Comparison of ENCODE assay signal across 1 cellular context in the genomic region with DNA sequence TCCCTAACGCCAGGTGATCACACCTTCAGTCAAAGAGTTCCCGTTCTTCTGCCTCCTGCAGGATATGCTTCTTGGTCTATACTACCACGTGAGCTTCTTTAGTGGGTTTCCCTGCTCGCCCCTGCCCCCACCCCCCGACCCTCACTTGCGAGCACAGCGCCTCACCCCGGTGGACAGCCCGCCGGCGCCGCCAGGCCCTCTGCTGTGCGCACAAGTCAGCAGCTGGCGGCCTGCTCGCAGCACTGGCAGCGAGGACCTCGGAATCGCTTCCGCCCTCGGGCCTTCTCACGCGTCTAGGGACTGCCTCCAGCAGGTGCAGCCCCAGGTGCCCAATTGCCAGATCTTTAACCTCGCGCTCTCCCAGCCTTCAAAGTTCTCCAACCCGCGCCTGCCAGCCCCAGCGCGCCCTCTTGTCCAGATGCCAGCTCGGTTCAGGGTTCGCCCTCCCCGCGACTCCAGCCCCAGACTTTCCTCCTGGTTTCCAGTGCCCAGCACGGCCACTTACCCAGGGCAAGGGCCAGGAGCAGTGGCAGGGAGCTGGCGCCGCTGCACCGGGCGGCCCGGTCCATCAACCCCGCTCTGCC.
A peak's percentile ranks its signal among the peaks of the same experiment; 100 is the strongest.
TF ChIP-seq lines count a peak whose summit lies in the region.

No MANE protein-coding gene starts in this region.

TF ChIP-seq in HCT116, 20 proteins besides CTCF, POLR2A, EP300 and RAD21 (continued from another document):
- TF ChIP-seq, protein P1, sequence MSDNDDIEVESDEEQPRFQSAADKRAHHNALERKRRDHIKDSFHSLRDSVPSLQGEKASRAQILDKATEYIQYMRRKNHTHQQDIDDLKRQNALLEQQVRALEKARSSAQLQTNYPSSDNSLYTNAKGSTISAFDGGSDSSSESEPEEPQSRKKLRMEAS (IDR thresholded peaks at IDR 0.05): peak; percentile 86
